Comparison of ENCODE assay signal across 9 cellular contexts in the genomic region with DNA sequence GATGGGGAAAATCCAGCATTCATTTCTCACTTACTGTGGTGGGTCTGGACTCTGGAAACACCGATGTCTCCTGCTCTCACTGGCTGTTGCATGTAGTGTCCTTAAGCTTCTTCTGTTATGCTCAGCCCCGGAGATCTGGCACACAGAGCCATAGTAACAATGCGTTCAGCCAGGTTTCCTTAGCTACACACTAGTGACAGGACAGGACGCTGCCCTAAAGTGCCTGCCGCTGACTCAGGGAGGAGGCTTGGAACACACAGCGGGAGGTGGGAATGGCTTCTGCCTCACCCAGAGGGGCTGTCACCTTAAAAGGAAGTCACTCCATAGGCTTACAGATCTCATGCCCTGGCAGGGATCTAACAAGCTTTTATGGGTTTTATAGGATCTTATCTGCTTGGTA.
A peak's percentile ranks its signal among the peaks of the same experiment; 100 is the strongest.
DNase-seq lines count a peak whose midpoint lies in the region; ATAC-seq and TF ChIP-seq lines count a peak whose summit lies in the region.
"Had no signal": no experiment of that assay in that cellular context is flagged by ENCODE, and none has a peak within 500 bp of the region (broad histone marks: within the 10 kb centered on the region; RNA-seq: fewer than 3 reads in every experiment).

No MANE protein-coding gene starts in this region.

- H3K36me3 ChIP-seq in BE2C = no peaks in the 10 kb centered on the region

- H3K27me3 ChIP-seq in BE2C = no peaks in the 10 kb centered on the region

- H3K4me3 ChIP-seq in BE2C (ENCODE audit: low read depth, low read length) = peak overlapping the region; percentile 27
- no peak overlapping the region for H3K4me3 ChIP-seq in epithelial cell of esophagus (ENCODE audit: low read length)

- TF ChIP-seq CTCF in BE2C (IDR thresholded peaks at IDR 0.05; ENCODE audit: low read depth, low read length) (no peak), epithelial cell of esophagus (IDR thresholded peaks at IDR 0.05; ENCODE audit: insufficient read depth, low read depth, low read length, missing control alignments) (no peak)

- ATAC-seq in left lobe of liver (no peak), GM18867 (IDR thresholded peaks at IDR 0.05; ENCODE audit: unreplicated experiment) (no peak)

- H3K4me1 ChIP-seq in BE2C = peaks cover 14% of the 10 kb centered on the region

- H3K9me3 ChIP-seq in BE2C = no peaks in the 10 kb centered on the region

- DNase-seq in BE2C (peak; percentile 80), NCI-H526 treated with DMSO at 0.1 percent for 48 hours (lab: John Stamatoyannopoulos, UW) (peak; percentile 55), epithelial cell of esophagus (ENCODE audit: low read depth) (peak; percentile 67), mucosa of gallbladder (ENCODE audit: low spot score) (peak; percentile 14), middle frontal gyrus (ENCODE audit: extremely low spot score, low spot score) (no peak), left lobe of liver (ENCODE audit: low spot score) (no peak)
- no peak for DNase-seq in stimulated activated CD8-positive, alpha-beta memory T cell treated with anti-CD3 and anti-CD28 coated beads, Interleukin-4, amount 100 ng/mL, for 48 hours
- DNase-seq: KBM-7 had no signal

Comparison
In these comparisons a context has a peak if more than half of its experiments do, and no peak if none do; other contexts are left out.
1. DNase-seq: peak in BE2C (single experiment), NCI-H526 treated with DMSO at 0.1 percent for 48 hours (single experiment), epithelial cell of esophagus (single experiment) and mucosa of gallbladder (single experiment); none in middle frontal gyrus (single experiment), stimulated activated CD8-positive, alpha-beta memory T cell treated with anti-CD3 and anti-CD28 coated beads, Interleukin-4, amount 100 ng/mL, for 48 hours (single experiment) and left lobe of liver (single experiment).